19 cellular contexts compared by ENCODE assay signal in the genomic region with DNA sequence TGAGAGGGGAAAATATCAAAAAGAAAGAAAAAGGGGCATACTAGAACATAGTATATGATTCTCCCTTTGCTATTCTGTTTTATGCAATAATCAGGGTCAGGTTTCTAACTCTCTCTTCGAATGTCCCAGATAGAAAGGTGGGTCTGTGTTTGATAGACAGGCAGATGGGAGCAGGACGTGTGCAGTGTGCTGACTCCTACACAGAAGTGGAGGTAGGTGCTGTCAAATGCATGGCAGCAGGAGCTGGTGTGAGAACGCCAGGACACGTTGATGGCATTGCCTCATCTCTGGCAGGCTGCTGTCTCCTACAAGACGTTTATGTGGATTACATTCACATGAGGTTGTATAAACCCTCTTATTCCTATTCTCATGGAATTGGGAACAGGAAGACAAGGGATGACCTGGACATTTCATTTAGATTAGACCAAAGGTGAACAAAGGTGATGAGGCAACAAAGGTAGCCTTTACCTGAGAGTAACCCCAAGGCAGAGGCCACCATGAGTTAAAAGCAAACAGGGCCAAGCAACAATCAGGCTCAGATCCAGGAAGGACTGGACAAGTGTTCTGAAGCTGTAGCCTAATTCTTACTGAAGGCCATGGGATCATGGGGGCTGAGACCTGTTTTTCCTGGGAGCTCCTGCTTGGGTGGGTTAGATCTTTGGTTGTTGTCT. TPM values are rescaled to one million over a fixed set of nuclear protein-coding genes. Genes with fewer than 3 reads are reported as not detected.
A peak's percentile ranks its signal among the peaks of the same experiment; 100 is the strongest.
DNase-seq lines count a peak whose midpoint lies in the region; ATAC-seq, FAIRE-seq and TF ChIP-seq lines count a peak whose summit lies in the region.
"Had no signal": no experiment of that assay in that cellular context is flagged by ENCODE, and none has a peak within 500 bp of the region (broad histone marks: within the 10 kb centered on the region; RNA-seq: fewer than 3 reads in every experiment).

No MANE protein-coding gene starts in this region.

- no peak for DNase-seq in HEK293T (ENCODE audit: extremely low spot score)
- DNase-seq in bronchial epithelial cell (ENCODE audit: low read depth), result no peak
- peak in 36 of 42 donors; percentile 33 to 93 (median 63) for DNase-seq in head of caudate nucleus
- no peak for DNase-seq in NCI-H2196 (lab: John Stamatoyannopoulos, UW; ENCODE audit: unreplicated experiment)
- DNase-seq in Karpas-422, result no peak
- DNase-seq: BE2C; CD8-positive, alpha-beta T cell; COR-L47; DND-41; GDM1; GOT3; HCEC 1CT; IMR-90 had no signal

- H3K9me2 ChIP-seq in Karpas-422 (replicated peaks; ENCODE audit: insufficient read depth, low read length), result no peaks in the 10 kb centered on the region

- CTCF ChIA-PET in HEK293T (lab: Yijun Ruan, JAX), result interaction anchor here (0.6 kb wide), 1 partner anchor 211 kb away, joined by 4 read pairs; no protein-coding TSS in a partner anchor

- H3K79me2 ChIP-seq in Karpas-422 (ENCODE audit: low read length), result no peaks in the 10 kb centered on the region

- FAIRE-seq in bronchial epithelial cell (lab: Jason Lieb, UNC), result peak; percentile 36
- FAIRE-seq: A549, GM12892, GM19239 had no signal

- H3K4me1 ChIP-seq in Karpas-422 (ENCODE audit: low read length), result no peaks in the 10 kb centered on the region
- H3K4me1 ChIP-seq: BE2C had no signal

- no peak overlapping the region for H2AFZ ChIP-seq in Karpas-422 (ENCODE audit: low read length)

- H3K27ac ChIP-seq in temporal lobe (ENCODE audit: low read depth, low read length) (peak overlapping the region; percentile 50), Karpas-422 (ENCODE audit: low read length) (no peak overlapping the region)
- H3K27ac ChIP-seq: A549, C4-2B had no signal

- no peaks in the 10 kb centered on the region for H3K9me3 ChIP-seq in Karpas-422 (ENCODE audit: low read length)
- H3K9me3 ChIP-seq: A549, BE2C had no signal

- TF ChIP-seq CTCF in bronchial epithelial cell (IDR thresholded peaks at IDR 0.05; ENCODE audit: insufficient read depth, low read length, severe bottlenecking), result no peak

- POLR2A ChIA-PET in HEK293T (lab: Yijun Ruan, JAX), result no interaction called here

- no peak overlapping the region for H3K4me2 ChIP-seq in Karpas-422 (ENCODE audit: low read depth, low read length, poor library complexity, severe bottlenecking)
- H3K4me2 ChIP-seq: A549 had no signal

- intact Hi-C loops in head of caudate nucleus (cut with DNase I), result no loop called here

- ATAC-seq in GM18867 (IDR thresholded peaks at IDR 0.05; ENCODE audit: unreplicated experiment), result no peak
- ATAC-seq: A549; CD8-positive, alpha-beta T cell had no signal

- H3K36me3 ChIP-seq in bronchial epithelial cell (ENCODE audit: control insufficient read depth, insufficient read depth, low read length) (no peaks in the 10 kb centered on the region), Karpas-422 (ENCODE audit: insufficient read depth, low read length) (no peaks in the 10 kb centered on the region)
- H3K36me3 ChIP-seq: BE2C had no signal

- H4K20me1 ChIP-seq in Karpas-422 (ENCODE audit: insufficient read depth, low read depth, low read length), result no peaks in the 10 kb centered on the region

- H3K4me3 ChIP-seq in bronchial epithelial cell (ENCODE audit: low read depth, low read length), result no peak overlapping the region
- H3K4me3 ChIP-seq in Karpas-422 (ENCODE audit: low read length), result no peak overlapping the region
- H3K4me3 ChIP-seq: A549 had no signal

- H3K9ac ChIP-seq in Karpas-422 (ENCODE audit: low read length), result no peak overlapping the region

- H3K27me3 ChIP-seq in bronchial epithelial cell (ENCODE audit: control insufficient read depth, insufficient read depth, low read length) (no peaks in the 10 kb centered on the region), Karpas-422 (ENCODE audit: low read length) (no peaks in the 10 kb centered on the region)
- H3K27me3 ChIP-seq: BE2C had no signal

TF ChIP-seq in HEK293T, 16 proteins besides CTCF, POLR2A, EP300 and RAD21:
- TF ChIP-seq LEF1 (IDR thresholded peaks at IDR 0.05; ENCODE audit: borderline replicate concordance) (no peak), SP1 (IDR thresholded peaks at IDR 0.05) (no peak), CTBP1 (IDR thresholded peaks at IDR 0.05; ENCODE audit: borderline replicate concordance) (no peak), ARNT (IDR thresholded peaks at IDR 0.05) (no peak), TARDBP (IDR thresholded peaks at IDR 0.05) (no peak)
- TF ChIP-seq, protein P1, sequence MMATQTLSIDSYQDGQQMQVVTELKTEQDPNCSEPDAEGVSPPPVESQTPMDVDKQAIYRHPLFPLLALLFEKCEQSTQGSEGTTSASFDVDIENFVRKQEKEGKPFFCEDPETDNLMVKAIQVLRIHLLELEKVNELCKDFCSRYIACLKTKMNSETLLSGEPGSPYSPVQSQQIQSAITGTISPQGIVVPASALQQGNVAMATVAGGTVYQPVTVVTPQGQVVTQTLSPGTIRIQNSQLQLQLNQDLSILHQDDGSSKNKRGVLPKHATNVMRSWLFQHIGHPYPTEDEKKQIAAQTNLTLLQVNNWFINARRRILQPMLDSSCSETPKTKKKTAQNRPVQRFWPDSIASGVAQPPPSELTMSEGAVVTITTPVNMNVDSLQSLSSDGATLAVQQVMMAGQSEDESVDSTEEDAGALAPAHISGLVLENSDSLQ (IDR thresholded peaks at IDR 0.05), result 0 out of 2 replicates have a peak, but pooled peaks have one; percentile 5

RNA-seq across cellular contexts. Expression of gene KCNK1, which starts 37.8 kb away (rescaled TPM):
- total RNA-seq in bronchial epithelial cell (25.8 and 37.6 TPM in 2 replicates), temporal lobe (3.0 TPM)
- total RNA-seq in Karpas-422 (2014; rRNA removed; shearing (Covaris generic); ENCODE audit: low replicate concordance), result not detected in 2 replicates
- total RNA-seq: CD8-positive, alpha-beta T cell had no signal

Comparison
In these comparisons a context has a peak if more than half of its experiments do, and no peak if none do; other contexts are left out.
1. DNase-seq: peak in head of caudate nucleus (36 of 42); none in HEK293T (single experiment), bronchial epithelial cell (single experiment), NCI-H2196 (single experiment) and Karpas-422 (single experiment).